1 cellular context compared by ENCODE assay signal in genomic region chr1:168261390-168261789, GRCh38.
TF ChIP-seq lines count a peak whose summit lies in the region.

No MANE protein-coding gene starts in this region.

TF ChIP-seq in WTC11, 78 proteins besides CTCF, POLR2A, EP300 and RAD21 (continued from another document):
- TF ChIP-seq AR (CRISPR knock-in tag; IDR thresholded peaks at IDR 0.05), result no peak
- no peak for TF ChIP-seq IRF2 (CRISPR knock-in tag; IDR thresholded peaks at IDR 0.05; ENCODE audit: borderline replicate concordance, low read depth)
- TF ChIP-seq MAX (CRISPR knock-in tag; IDR thresholded peaks at IDR 0.05), result no peak
- TF ChIP-seq TP53 (CRISPR knock-in tag; IDR thresholded peaks at IDR 0.05), result no peak
- TF ChIP-seq CDX4 (CRISPR knock-in tag; IDR thresholded peaks at IDR 0.05; ENCODE audit: borderline replicate concordance), result no peak
- no peak for TF ChIP-seq HMGXB4 (CRISPR knock-in tag; IDR thresholded peaks at IDR 0.05)
- TF ChIP-seq ATF1 (CRISPR knock-in tag; IDR thresholded peaks at IDR 0.05), result no peak
- TF ChIP-seq FOXJ3 (CRISPR knock-in tag; IDR thresholded peaks at IDR 0.05; ENCODE audit: borderline replicate concordance), result no peak
TF ChIP-seq in WTC11: peak in this region for 0.
